8 cellular contexts compared by ENCODE assay signal in genomic region chr3:135966349-135966695, GRCh38. TPM values are rescaled to one million over a fixed set of nuclear protein-coding genes. Genes with fewer than 3 reads are reported as not detected.
DNase-seq lines count a peak whose midpoint lies in the region; ATAC-seq lines count a peak whose summit lies in the region.

No MANE protein-coding gene starts in this region.

- H3K4me3 ChIP-seq in mesodermal cell (ENCODE audit: extremely low read depth, insufficient read depth, low read length, poor library complexity, severe bottlenecking) (peak overlapping the region; percentile 85), aorta (ENCODE audit: low read length in 2 of 2) (peak overlapping the region; percentile 79 to 91)

- DNase-seq in activated T-cell treated with anti-CD3 and anti-CD28 coated beads, Interleukin-2, amount 50 U/mL, for 24 hours: no peak
- no peak for DNase-seq in activated T-cell treated with anti-CD3 and anti-CD28 coated beads, Interleukin-2, amount 50 U/mL, for 1 hour
- DNase-seq in NCI-H1105 treated with DMSO at 0.1 percent for 48 hours (lab: John Stamatoyannopoulos, UW) (peak; percentile 60), aorta (no peak), hippocampal formation (lab: John Stamatoyannopoulos, UW) (no peak)

- peaks cover 6% of the 10 kb centered on the region for H3K36me3 ChIP-seq in mesodermal cell (ENCODE audit: control insufficient read depth, insufficient read depth, low read length)
- H3K36me3 ChIP-seq in aorta (ENCODE audit: control insufficient read depth in 1 of 2, insufficient read depth in 2 of 2, low read length in 1 of 2): no peaks in the 10 kb centered on the region

- peak; percentile 61 for ATAC-seq in aorta (ENCODE audit: low FRiP score)
- ATAC-seq in HG03139 (IDR thresholded peaks at IDR 0.05; ENCODE audit: unreplicated experiment): no peak

- no peaks in the 10 kb centered on the region for H3K36me3 Mint-ChIP-seq in activated T-cell treated with anti-CD3 and anti-CD28 coated beads, Interleukin-2, amount 50 U/mL, for 24 hours (ENCODE audit: low read depth)

- WGBS in mesodermal cell (ENCODE audit: insufficient coverage in 2 of 2), 2 experiments: 0% methylated on average over 19 to 24 of the region's 29 CpGs
- 0 to 1% methylated on average over 29 of the region's 29 CpGs for WGBS in aorta, 2 donors

- H3K27ac ChIP-seq in cingulate gyrus (ENCODE audit: low read depth, low read length) (peak overlapping the region; percentile 62), mesodermal cell (ENCODE audit: low read depth, low read length, severe bottlenecking) (peak overlapping the region; percentile 89), aorta (ENCODE audit: low read depth in 1 of 2, low read length in 2 of 2) (peak overlapping the region in 1 of 2 donors; percentile 64)

- H3K27me3 ChIP-seq in aorta (ENCODE audit: control insufficient read depth in 1 of 2, insufficient read depth in 2 of 2, low read length in 1 of 2): no peaks in the 10 kb centered on the region

- H3K9me3 Mint-ChIP-seq in activated T-cell treated with anti-CD3 and anti-CD28 coated beads, Interleukin-2, amount 50 U/mL, for 24 hours: peaks cover 11% of the 10 kb centered on the region

- peaks cover 13% of the 10 kb centered on the region for H3K4me1 Mint-ChIP-seq in activated T-cell treated with anti-CD3 and anti-CD28 coated beads, Interleukin-2, amount 50 U/mL, for 24 hours (ENCODE audit: low read depth)

- peaks cover 2% of the 10 kb centered on the region for H3K9me3 ChIP-seq in mesodermal cell (ENCODE audit: control insufficient read depth, low read length)
- no peaks in the 10 kb centered on the region for H3K9me3 ChIP-seq in aorta (ENCODE audit: control insufficient read depth, low read length)

- peak overlapping the region; percentile 71 for H3K4me3 Mint-ChIP-seq in activated T-cell treated with anti-CD3 and anti-CD28 coated beads, Interleukin-2, amount 50 U/mL, for 24 hours

- peaks cover 25% of the 10 kb centered on the region for H3K4me1 ChIP-seq in mesodermal cell (ENCODE audit: control insufficient read depth, insufficient read depth, low read length, poor library complexity, severe bottlenecking)
- peaks cover 8 to 9% of the 10 kb centered on the region in 2 donors for H3K4me1 ChIP-seq in aorta (ENCODE audit: control insufficient read depth in 1 of 2, insufficient read depth in 2 of 2, low read length in 2 of 2)

- H3K27ac Mint-ChIP-seq in activated T-cell treated with anti-CD3 and anti-CD28 coated beads, Interleukin-2, amount 50 U/mL, for 24 hours: no peak overlapping the region

- intact Hi-C loops in aorta (cut with DNase I): loop anchor here (2.0 to 5.0 kb wide), 2 partner anchors 24 to 76 kb away; no protein-coding TSS in a partner anchor

- peaks cover 45% of the 10 kb centered on the region for H3K27me3 Mint-ChIP-seq in activated T-cell treated with anti-CD3 and anti-CD28 coated beads, Interleukin-2, amount 50 U/mL, for 24 hours

RNA-seq across cellular contexts. Expression of gene PPP2R3A, which starts 0.8 kb away (rescaled TPM):
- 18.4 TPM for polyA plus RNA-seq in mesodermal cell (2013, experiment 1 of 2)
- polyA plus RNA-seq in mesodermal cell (2013, experiment 2 of 2): 20.1 TPM
- total RNA-seq in aorta: 10 to 100 TPM; 15.6 to 19.6 TPM
- polyA plus RNA-seq in aorta: 1 to 10 TPM; 2.6 to 3.4 TPM
